Comparison of ENCODE assay signal across 20 cellular contexts in genomic region chr5:34059997-34060396, GRCh38.
"Had no signal": no experiment of that assay in that cellular context is flagged by ENCODE, and none has a peak within 500 bp of the region (broad histone marks: within the 10 kb centered on the region; RNA-seq: fewer than 3 reads in every experiment).

No MANE protein-coding gene starts in this region.

- H3K4me3 ChIP-seq: SJSA1, SK-N-MC had no signal

- H3K36me3 ChIP-seq: SJSA1 had no signal

- FAIRE-seq: RCC 7860 had no signal

- H3K27me3 ChIP-seq: SJSA1 had no signal

- DNase-seq: Karpas-422, KG1, MM.1S, NCI-H1092 treated with DMSO at 0.1 percent for 48 hours, NCI-H1436 treated with DMSO at 0.1 percent for 48 hours, NCI-H1694, NCI-H187 treated with DMSO at 0.1 percent for 48 hours, NCI-H2081, NCI-H2107, NCI-H2227 treated with DMSO at 0.1 percent for 48 hours, NCI-H524, NCI-H69, NCI-H774, Right ventricle myocardium superior, RPMI8226, SIG-M5 had no signal

- H3K9me3 ChIP-seq: SJSA1 had no signal

- H3K27ac ChIP-seq: HL-60, SJSA1, SK-N-MC had no signal

- H3K4me1 ChIP-seq: SJSA1 had no signal
